1 cellular context compared by ENCODE assay signal in the genomic region with DNA sequence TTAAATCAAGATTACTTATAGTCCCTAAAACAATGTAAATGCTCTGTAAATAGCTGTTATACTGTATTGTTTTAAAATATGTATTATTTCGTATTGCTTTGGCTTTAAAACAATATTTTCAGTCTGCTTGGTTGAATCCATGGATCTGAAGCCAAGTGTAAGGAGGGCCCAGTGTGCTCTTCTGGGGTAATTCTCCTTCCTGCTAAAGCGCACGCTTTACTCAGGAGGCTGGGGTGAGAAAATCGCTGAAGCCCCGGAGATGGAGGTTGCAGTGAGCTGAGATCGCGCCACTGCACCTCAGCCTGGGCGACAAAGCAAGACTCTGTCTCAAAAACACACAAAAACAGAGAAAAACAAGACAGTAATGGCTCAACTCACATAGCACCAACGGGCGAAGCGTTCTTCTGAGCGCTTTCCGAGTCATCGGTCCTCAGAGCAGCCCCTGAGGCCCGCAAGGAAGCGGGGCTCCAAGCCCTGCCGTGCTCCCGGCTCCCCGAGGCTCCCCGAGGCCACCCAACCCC.
TF ChIP-seq lines count a peak whose summit lies in the region.

No MANE protein-coding gene starts in this region.

TF ChIP-seq in K562, 482 proteins besides CTCF, POLR2A, EP300 and RAD21 (continued from another document):
- 0 out of 2 replicates have a peak, but pooled peaks have one; percentile 46 for TF ChIP-seq EP400 (IDR thresholded peaks at IDR 0.05)
- TF ChIP-seq NONO (IDR thresholded peaks at IDR 0.05; ENCODE audit: low read depth in 2 of 2, low read length in 1 of 2) = 0 out of 4 replicates have a peak, but pooled peaks of 1 of the 2 experiments have one; percentile 10
- peak; percentile 70 for TF ChIP-seq POLR2B (IDR thresholded peaks at IDR 0.05; ENCODE audit: low read depth, partially characterized antibody)
- no peak for TF ChIP-seq PTRF (tag; IDR thresholded peaks at IDR 0.05)
- no peak for TF ChIP-seq PCBP2 (IDR thresholded peaks at IDR 0.05; ENCODE audit: low read depth, low read length, poor library complexity, severe bottlenecking)
- peak; percentile 54; the same call in 1 of the 2 replicates for TF ChIP-seq POLR2H (tag; IDR thresholded peaks at IDR 0.05; ENCODE audit: low read depth)
- TF ChIP-seq ARID1B (IDR thresholded peaks at IDR 0.05) = peak; percentile 19; the same call in 1 of the 2 replicates
- TF ChIP-seq HLTF (IDR thresholded peaks at IDR 0.05) = peak; percentile 48; the same call in 1 of the 2 replicates
- TF ChIP-seq ETS2 (tag; IDR thresholded peaks at IDR 0.05; ENCODE audit: borderline replicate concordance, poor library complexity, severe bottlenecking) = no peak
- 0 out of 2 replicates have a peak, but pooled peaks have one; percentile 32 for TF ChIP-seq TRIM28 (IDR thresholded peaks at IDR 0.05)
- TF ChIP-seq BCOR (IDR thresholded peaks at IDR 0.05) = 0 out of 2 replicates have a peak, but pooled peaks have one; percentile 10
- TF ChIP-seq YY1 (IDR thresholded peaks at IDR 0.05; ENCODE audit: borderline replicate concordance in 1 of 3, control insufficient read depth in 1 of 3, extremely low read depth in 1 of 3, insufficient read depth in 3 of 3, insufficient read length in 1 of 3, insufficient replicate concordance in 2 of 3, low read depth in 1 of 3, low read length in 2 of 3) = peak in 1 of 3 experiments; percentile 13
- peak in 1 of 2 experiments; percentile 72; a peak in 2 of 4 replicates for TF ChIP-seq HDAC1 (IDR thresholded peaks at IDR 0.05)
- no peak for TF ChIP-seq BACH1 (tag; IDR thresholded peaks at IDR 0.05)
- TF ChIP-seq SMAD1 (IDR thresholded peaks at IDR 0.05; ENCODE audit: low read depth, low read length, partially characterized antibody) = no peak
- TF ChIP-seq HDAC2 (IDR thresholded peaks at IDR 0.05) = peak; percentile 43; the same call in 1 of the 2 replicates
- TF ChIP-seq SP2 (IDR thresholded peaks at IDR 0.05; ENCODE audit: extremely low read depth, low read depth, low read length, poor library complexity, severe bottlenecking) = no peak
- TF ChIP-seq MBD2 (IDR thresholded peaks at IDR 0.05; ENCODE audit: borderline replicate concordance, low read depth) = 0 out of 2 replicates have a peak, but pooled peaks have one; percentile 17
- TF ChIP-seq TAF1 (IDR thresholded peaks at IDR 0.05; ENCODE audit: control insufficient read depth, extremely low read depth, insufficient read depth, low read length, severe bottlenecking) = peak; percentile 48
- 0 out of 2 replicates have a peak, but pooled peaks have one; percentile 31 for TF ChIP-seq MIER1 (IDR thresholded peaks at IDR 0.05; ENCODE audit: low read depth)
- no peak for TF ChIP-seq HOXB6 (CRISPR knock-in tag; IDR thresholded peaks at IDR 0.05; ENCODE audit: borderline replicate concordance)
- TF ChIP-seq, protein P1, sequence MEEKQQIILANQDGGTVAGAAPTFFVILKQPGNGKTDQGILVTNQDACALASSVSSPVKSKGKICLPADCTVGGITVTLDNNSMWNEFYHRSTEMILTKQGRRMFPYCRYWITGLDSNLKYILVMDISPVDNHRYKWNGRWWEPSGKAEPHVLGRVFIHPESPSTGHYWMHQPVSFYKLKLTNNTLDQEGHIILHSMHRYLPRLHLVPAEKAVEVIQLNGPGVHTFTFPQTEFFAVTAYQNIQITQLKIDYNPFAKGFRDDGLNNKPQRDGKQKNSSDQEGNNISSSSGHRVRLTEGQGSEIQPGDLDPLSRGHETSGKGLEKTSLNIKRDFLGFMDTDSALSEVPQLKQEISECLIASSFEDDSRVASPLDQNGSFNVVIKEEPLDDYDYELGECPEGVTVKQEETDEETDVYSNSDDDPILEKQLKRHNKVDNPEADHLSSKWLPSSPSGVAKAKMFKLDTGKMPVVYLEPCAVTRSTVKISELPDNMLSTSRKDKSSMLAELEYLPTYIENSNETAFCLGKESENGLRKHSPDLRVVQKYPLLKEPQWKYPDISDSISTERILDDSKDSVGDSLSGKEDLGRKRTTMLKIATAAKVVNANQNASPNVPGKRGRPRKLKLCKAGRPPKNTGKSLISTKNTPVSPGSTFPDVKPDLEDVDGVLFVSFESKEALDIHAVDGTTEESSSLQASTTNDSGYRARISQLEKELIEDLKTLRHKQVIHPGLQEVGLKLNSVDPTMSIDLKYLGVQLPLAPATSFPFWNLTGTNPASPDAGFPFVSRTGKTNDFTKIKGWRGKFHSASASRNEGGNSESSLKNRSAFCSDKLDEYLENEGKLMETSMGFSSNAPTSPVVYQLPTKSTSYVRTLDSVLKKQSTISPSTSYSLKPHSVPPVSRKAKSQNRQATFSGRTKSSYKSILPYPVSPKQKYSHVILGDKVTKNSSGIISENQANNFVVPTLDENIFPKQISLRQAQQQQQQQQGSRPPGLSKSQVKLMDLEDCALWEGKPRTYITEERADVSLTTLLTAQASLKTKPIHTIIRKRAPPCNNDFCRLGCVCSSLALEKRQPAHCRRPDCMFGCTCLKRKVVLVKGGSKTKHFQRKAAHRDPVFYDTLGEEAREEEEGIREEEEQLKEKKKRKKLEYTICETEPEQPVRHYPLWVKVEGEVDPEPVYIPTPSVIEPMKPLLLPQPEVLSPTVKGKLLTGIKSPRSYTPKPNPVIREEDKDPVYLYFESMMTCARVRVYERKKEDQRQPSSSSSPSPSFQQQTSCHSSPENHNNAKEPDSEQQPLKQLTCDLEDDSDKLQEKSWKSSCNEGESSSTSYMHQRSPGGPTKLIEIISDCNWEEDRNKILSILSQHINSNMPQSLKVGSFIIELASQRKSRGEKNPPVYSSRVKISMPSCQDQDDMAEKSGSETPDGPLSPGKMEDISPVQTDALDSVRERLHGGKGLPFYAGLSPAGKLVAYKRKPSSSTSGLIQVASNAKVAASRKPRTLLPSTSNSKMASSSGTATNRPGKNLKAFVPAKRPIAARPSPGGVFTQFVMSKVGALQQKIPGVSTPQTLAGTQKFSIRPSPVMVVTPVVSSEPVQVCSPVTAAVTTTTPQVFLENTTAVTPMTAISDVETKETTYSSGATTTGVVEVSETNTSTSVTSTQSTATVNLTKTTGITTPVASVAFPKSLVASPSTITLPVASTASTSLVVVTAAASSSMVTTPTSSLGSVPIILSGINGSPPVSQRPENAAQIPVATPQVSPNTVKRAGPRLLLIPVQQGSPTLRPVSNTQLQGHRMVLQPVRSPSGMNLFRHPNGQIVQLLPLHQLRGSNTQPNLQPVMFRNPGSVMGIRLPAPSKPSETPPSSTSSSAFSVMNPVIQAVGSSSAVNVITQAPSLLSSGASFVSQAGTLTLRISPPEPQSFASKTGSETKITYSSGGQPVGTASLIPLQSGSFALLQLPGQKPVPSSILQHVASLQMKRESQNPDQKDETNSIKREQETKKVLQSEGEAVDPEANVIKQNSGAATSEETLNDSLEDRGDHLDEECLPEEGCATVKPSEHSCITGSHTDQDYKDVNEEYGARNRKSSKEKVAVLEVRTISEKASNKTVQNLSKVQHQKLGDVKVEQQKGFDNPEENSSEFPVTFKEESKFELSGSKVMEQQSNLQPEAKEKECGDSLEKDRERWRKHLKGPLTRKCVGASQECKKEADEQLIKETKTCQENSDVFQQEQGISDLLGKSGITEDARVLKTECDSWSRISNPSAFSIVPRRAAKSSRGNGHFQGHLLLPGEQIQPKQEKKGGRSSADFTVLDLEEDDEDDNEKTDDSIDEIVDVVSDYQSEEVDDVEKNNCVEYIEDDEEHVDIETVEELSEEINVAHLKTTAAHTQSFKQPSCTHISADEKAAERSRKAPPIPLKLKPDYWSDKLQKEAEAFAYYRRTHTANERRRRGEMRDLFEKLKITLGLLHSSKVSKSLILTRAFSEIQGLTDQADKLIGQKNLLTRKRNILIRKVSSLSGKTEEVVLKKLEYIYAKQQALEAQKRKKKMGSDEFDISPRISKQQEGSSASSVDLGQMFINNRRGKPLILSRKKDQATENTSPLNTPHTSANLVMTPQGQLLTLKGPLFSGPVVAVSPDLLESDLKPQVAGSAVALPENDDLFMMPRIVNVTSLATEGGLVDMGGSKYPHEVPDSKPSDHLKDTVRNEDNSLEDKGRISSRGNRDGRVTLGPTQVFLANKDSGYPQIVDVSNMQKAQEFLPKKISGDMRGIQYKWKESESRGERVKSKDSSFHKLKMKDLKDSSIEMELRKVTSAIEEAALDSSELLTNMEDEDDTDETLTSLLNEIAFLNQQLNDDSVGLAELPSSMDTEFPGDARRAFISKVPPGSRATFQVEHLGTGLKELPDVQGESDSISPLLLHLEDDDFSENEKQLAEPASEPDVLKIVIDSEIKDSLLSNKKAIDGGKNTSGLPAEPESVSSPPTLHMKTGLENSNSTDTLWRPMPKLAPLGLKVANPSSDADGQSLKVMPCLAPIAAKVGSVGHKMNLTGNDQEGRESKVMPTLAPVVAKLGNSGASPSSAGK (IDR thresholded peaks at IDR 0.05) = peak; percentile 48; the same call in 1 of the 2 replicates
- peak; percentile 53 for TF ChIP-seq GABPB1 (CRISPR knock-in tag; IDR thresholded peaks at IDR 0.05)
- no peak for TF ChIP-seq BRD9 (IDR thresholded peaks at IDR 0.05; ENCODE audit: low read depth, partially characterized antibody)
- TF ChIP-seq, protein P2, sequence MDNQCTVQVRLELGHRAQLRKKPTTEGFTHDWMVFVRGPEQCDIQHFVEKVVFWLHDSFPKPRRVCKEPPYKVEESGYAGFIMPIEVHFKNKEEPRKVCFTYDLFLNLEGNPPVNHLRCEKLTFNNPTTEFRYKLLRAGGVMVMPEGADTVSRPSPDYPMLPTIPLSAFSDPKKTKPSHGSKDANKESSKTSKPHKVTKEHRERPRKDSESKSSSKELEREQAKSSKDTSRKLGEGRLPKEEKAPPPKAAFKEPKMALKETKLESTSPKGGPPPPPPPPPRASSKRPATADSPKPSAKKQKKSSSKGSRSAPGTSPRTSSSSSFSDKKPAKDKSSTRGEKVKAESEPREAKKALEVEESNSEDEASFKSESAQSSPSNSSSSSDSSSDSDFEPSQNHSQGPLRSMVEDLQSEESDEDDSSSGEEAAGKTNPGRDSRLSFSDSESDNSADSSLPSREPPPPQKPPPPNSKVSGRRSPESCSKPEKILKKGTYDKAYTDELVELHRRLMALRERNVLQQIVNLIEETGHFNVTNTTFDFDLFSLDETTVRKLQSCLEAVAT (IDR thresholded peaks at IDR 0.05) = peak in 1 of 2 experiments; percentile 78; a peak in 1 of 4 replicates
- peak; percentile 91 for TF ChIP-seq ZNF263 (CRISPR knock-in tag; IDR thresholded peaks at IDR 0.05; ENCODE audit: borderline replicate concordance)
- TF ChIP-seq MYC (IDR thresholded peaks at IDR 0.05; ENCODE audit: low read depth, low read length) = no peak
- TF ChIP-seq MYC (CRISPR knock-in tag; IDR thresholded peaks at IDR 0.05; ENCODE audit: borderline replicate concordance, low read depth) = no peak
- no peak for TF ChIP-seq SOX6 (IDR thresholded peaks at IDR 0.05)
